Comparison of ENCODE assay signal across 28 cellular contexts in genomic region chr9:74366111-74366510, GRCh38.
"Had no signal": no experiment of that assay in that cellular context is flagged by ENCODE, and none has a peak within 500 bp of the region (broad histone marks: within the 10 kb centered on the region; RNA-seq: fewer than 3 reads in every experiment).

No MANE protein-coding gene starts in this region.

- ATAC-seq: effector memory CD8-positive, alpha-beta T cell; esophagus mucosa; gastrocnemius medialis; heart right ventricle; left lung; left ventricle myocardium superior; lower lobe of right lung; mucosa of descending colon; naive thymus-derived CD8-positive, alpha-beta T cell had no signal

- FAIRE-seq: islet of Langerhans, keratinocyte had no signal

- H3K27me3 Mint-ChIP-seq: dendritic cell treated with granulocyte-macrophage colony-stimulating factor and Interleukin-4, amounts not matched to agents 40 ng/mL and 50 ng/mL, for 4 days; effector memory CD8-positive, alpha-beta T cell; naive B cell had no signal

- H3K4me3 Mint-ChIP-seq: dendritic cell treated with granulocyte-macrophage colony-stimulating factor and Interleukin-4, amounts not matched to agents 40 ng/mL and 50 ng/mL, for 4 days; effector memory CD8-positive, alpha-beta T cell; endodermal cell; mesothelial cell of epicardium; naive B cell; naive thymus-derived CD8-positive, alpha-beta T cell had no signal

- H3K4me1 ChIP-seq: colonic mucosa, esophagus squamous epithelium, gastrocnemius medialis, heart right ventricle, left lung, lower lobe of right lung had no signal

- H3K27me3 ChIP-seq: colonic mucosa, esophagus squamous epithelium, gastrocnemius medialis, heart right ventricle, left lung had no signal

- H3K36me3 ChIP-seq: colonic mucosa, esophagus squamous epithelium, gastrocnemius medialis, heart right ventricle, left lung, lower lobe of right lung had no signal

- H3K36me3 Mint-ChIP-seq: mesothelial cell of epicardium, naive B cell had no signal

- DNase-seq: colonic mucosa; cortex of kidney; effector CD8-positive, alpha-beta T cell; effector memory CD8-positive, alpha-beta T cell; endodermal cell; erythroblast; esophagus squamous epithelium; foreskin fibroblast; foreskin melanocyte; gastrocnemius medialis; glutamatergic neuron; head of caudate nucleus; heart right ventricle; hippocampal formation; left cardiac atrium; left lung; left ventricle myocardium superior; lower lobe of right lung; mesenchymal stem cell; mucosa of descending colon; naive B cell; naive thymus-derived CD8-positive, alpha-beta T cell had no signal

- H3K9me3 ChIP-seq: colonic mucosa, esophagus squamous epithelium, gastrocnemius medialis, heart right ventricle, left lung, lower lobe of right lung, mucosa of descending colon had no signal

- H3K27ac ChIP-seq: colonic mucosa, epithelial cell of prostate, esophagus squamous epithelium, gastrocnemius medialis, heart right ventricle, left lung, lower lobe of right lung had no signal

- H3K4me3 ChIP-seq: colonic mucosa, esophagus squamous epithelium, gastrocnemius medialis, heart right ventricle, left lung, lower lobe of right lung, mucosa of descending colon had no signal

- H3K4me1 Mint-ChIP-seq: endodermal cell; naive B cell; naive thymus-derived CD8-positive, alpha-beta T cell had no signal

- H3K27ac Mint-ChIP-seq: dendritic cell treated with granulocyte-macrophage colony-stimulating factor and Interleukin-4, amounts not matched to agents 40 ng/mL and 50 ng/mL, for 4 days; effector memory CD8-positive, alpha-beta T cell; endodermal cell; mesothelial cell of epicardium; naive B cell; naive thymus-derived CD8-positive, alpha-beta T cell had no signal

- H3K9me3 Mint-ChIP-seq: dendritic cell treated with granulocyte-macrophage colony-stimulating factor and Interleukin-4, amounts not matched to agents 40 ng/mL and 50 ng/mL, for 4 days; endodermal cell had no signal
